19 cellular contexts compared by ENCODE assay signal in genomic region chr2:120874876-120875275, GRCh38.
DNase-seq lines count a peak whose midpoint lies in the region; ATAC-seq and TF ChIP-seq lines count a peak whose summit lies in the region.
"Had no signal": no experiment of that assay in that cellular context is flagged by ENCODE, and none has a peak within 500 bp of the region (broad histone marks: within the 10 kb centered on the region; RNA-seq: fewer than 3 reads in every experiment).

No MANE protein-coding gene starts in this region.

- TF ChIP-seq CTCF in Panc1 (IDR thresholded peaks at IDR 0.05) (no peak), chondrocyte (IDR thresholded peaks at IDR 0.05) (no peak), spleen (IDR thresholded peaks at IDR 0.05 in 8 of 11, conservative IDR thresholded peaks at IDR 0.05 in 3 of 11) (no peak), mesothelial cell of epicardium (IDR thresholded peaks at IDR 0.05; ENCODE audit: unreplicated experiment) (no peak)

- H3K27ac ChIP-seq in Panc1 (ENCODE audit: low read length) (no peak overlapping the region), spleen (no peak overlapping the region)
- H3K27ac ChIP-seq: HL-60, SK-N-MC had no signal

- POLR2A ChIA-PET in Panc1 (lab: Charles Lee): no interaction called here

- ATAC-seq in Panc1 (0 out of 2 replicates have a peak, but pooled peaks have one; percentile 17), HG02798 (IDR thresholded peaks at IDR 0.05; ENCODE audit: poor library complexity, unreplicated experiment) (no peak)
- ATAC-seq: K562 had no signal

- no peaks in the 10 kb centered on the region; the same call in 1 of the 2 replicates for H3K4me1 ChIP-seq in Panc1 (ENCODE audit: control insufficient read depth, insufficient read depth, low read length)
- H3K4me1 ChIP-seq in iPS-15b (ENCODE audit: control insufficient read depth, insufficient read depth, low read length): peaks cover 2% of the 10 kb centered on the region
- H3K4me1 ChIP-seq in spleen: peaks cover 0 to 6% (median 0%) of the 10 kb centered on the region in 6 donors
- H3K4me1 ChIP-seq: BE2C, HAP-1 had no signal

- H3K4me3 Mint-ChIP-seq in chondrocyte (ENCODE audit: unreplicated experiment) (no peak overlapping the region), mesothelial cell of epicardium (no peak overlapping the region)
- H3K4me3 Mint-ChIP-seq: CD4-positive, alpha-beta memory T cell had no signal

- H3K27ac Mint-ChIP-seq in chondrocyte (ENCODE audit: unreplicated experiment) (no peak overlapping the region), mesothelial cell of epicardium (no peak overlapping the region)
- H3K27ac Mint-ChIP-seq: CD4-positive, alpha-beta memory T cell had no signal

- CTCF ChIA-PET in Panc1 (lab: Charles Lee): no interaction called here

- H3K4me3 ChIP-seq in Panc1 (ENCODE audit: low read depth in 2 of 2, low read length in 2 of 2): no peak overlapping the region
- H3K4me3 ChIP-seq in iPS-15b (ENCODE audit: low read depth, low read length): no peak overlapping the region
- no peak overlapping the region for H3K4me3 ChIP-seq in spleen
- H3K4me3 ChIP-seq: HAP-1, K562, SK-N-MC had no signal

- H3K4me1 Mint-ChIP-seq in chondrocyte (ENCODE audit: low read depth) (peaks cover 25% of the 10 kb centered on the region), mesothelial cell of epicardium (peaks cover 21% of the 10 kb centered on the region)
- H3K4me1 Mint-ChIP-seq: CD4-positive, alpha-beta memory T cell had no signal

- no peaks in the 10 kb centered on the region for H3K9me3 ChIP-seq in Panc1 (ENCODE audit: control insufficient read depth, insufficient read depth, low read depth, low read length)
- H3K9me3 ChIP-seq in iPS-15b (ENCODE audit: control insufficient read depth, insufficient read depth, low read length): no peaks in the 10 kb centered on the region
- H3K9me3 ChIP-seq in spleen: no peaks in the 10 kb centered on the region
- H3K9me3 ChIP-seq: BE2C, HAP-1 had no signal

- no peaks in the 10 kb centered on the region for H3K27me3 ChIP-seq in Panc1 (ENCODE audit: control insufficient read depth, insufficient read depth, low read length)
- no peaks in the 10 kb centered on the region for H3K27me3 ChIP-seq in iPS-15b (ENCODE audit: control insufficient read depth, insufficient read depth, low read length)
- H3K27me3 ChIP-seq in spleen (replicated peaks in 1 of 7): peaks cover 0 to 11% (median 0%) of the 10 kb centered on the region in 7 donors
- H3K27me3 ChIP-seq: BE2C had no signal

- H3K27me3 Mint-ChIP-seq in chondrocyte (ENCODE audit: low read depth) (no peaks in the 10 kb centered on the region), mesothelial cell of epicardium (ENCODE audit: low read depth) (no peaks in the 10 kb centered on the region)

- peak overlapping the region; percentile 24 for H3K9ac ChIP-seq in iPS-15b (ENCODE audit: low read depth, low read length)

- H3K36me3 Mint-ChIP-seq in chondrocyte (ENCODE audit: low read depth) (no peaks in the 10 kb centered on the region), mesothelial cell of epicardium (no peaks in the 10 kb centered on the region)
- H3K36me3 Mint-ChIP-seq: CD4-positive, alpha-beta memory T cell had no signal

- BruUV-seq in Panc1 (replicated peaks; lab: Mats Ljungman, UMichigan): no TSS peak

- H3K36me3 ChIP-seq in Panc1 (ENCODE audit: control insufficient read depth, insufficient read depth, low read length): no peaks in the 10 kb centered on the region
- no peaks in the 10 kb centered on the region for H3K36me3 ChIP-seq in iPS-15b (ENCODE audit: control insufficient read depth, insufficient read depth, low read length)
- H3K36me3 ChIP-seq in spleen: no peaks in the 10 kb centered on the region
- H3K36me3 ChIP-seq: BE2C, HAP-1 had no signal

- in situ Hi-C loops in Panc1 (cut with HindIII; ENCODE audit: low pct_unique_long_range_greater_than_20kb, low sequenced_read_pairs): no loop called here

- 50 to 87% (median 79%) methylated on average over 1 to 5 of the region's 5 CpGs for WGBS in spleen, 5 donors

- intact Hi-C loops in Panc1 (cut with micrococcal nuclease; ENCODE audit: unreplicated experiment) (no loop called here), spleen (cut with DNase I; ENCODE audit: low total_unique reads) (no loop called here)

- no peak for DNase-seq in Panc1 (ENCODE audit: low read depth, low spot score)
- DNase-seq in chondrocyte (ENCODE audit: low spot score): peak; percentile 53
- peak; percentile 54 for DNase-seq in spleen
- no peak for DNase-seq in SW480 (ENCODE audit: low spot score)
- DNase-seq in mesothelial cell of epicardium (ENCODE audit: low spot score in 2 of 2, unreplicated experiment in 2 of 2): no peak
- DNase-seq in activated CD8-positive, alpha-beta memory T cell treated with anti-CD3 and anti-CD28 coated beads for 24 hours: no peak
- DNase-seq: BE2C; CD4-positive, alpha-beta memory T cell; NCI-H1436; NCI-H2081; NCI-H226; NCI-H526 treated with DMSO at 0.1 percent for 48 hours; NK-92 treated with Interleukin-12 subunit alpha and Interleukin-12 subunit beta, amount 100 ng/mL, for 24 hours had no signal

- TF ChIP-seq POLR2A in spleen (IDR thresholded peaks at IDR 0.05): no peak

- H3K9me3 Mint-ChIP-seq in chondrocyte (ENCODE audit: low read depth) (no peaks in the 10 kb centered on the region), mesothelial cell of epicardium (no peaks in the 10 kb centered on the region)
- H3K9me3 Mint-ChIP-seq: CD4-positive, alpha-beta memory T cell had no signal

Comparison
In these comparisons a context has a peak if more than half of its experiments do, and no peak if none do; other contexts are left out.
1. DNase-seq: peak in chondrocyte (single experiment) and spleen (single experiment); none in Panc1 (single experiment), SW480 (single experiment), mesothelial cell of epicardium (0 of 2) and activated CD8-positive, alpha-beta memory T cell treated with anti-CD3 and anti-CD28 coated beads for 24 hours (single experiment).